Comparison of ENCODE assay signal across 22 cellular contexts in the genomic region with DNA sequence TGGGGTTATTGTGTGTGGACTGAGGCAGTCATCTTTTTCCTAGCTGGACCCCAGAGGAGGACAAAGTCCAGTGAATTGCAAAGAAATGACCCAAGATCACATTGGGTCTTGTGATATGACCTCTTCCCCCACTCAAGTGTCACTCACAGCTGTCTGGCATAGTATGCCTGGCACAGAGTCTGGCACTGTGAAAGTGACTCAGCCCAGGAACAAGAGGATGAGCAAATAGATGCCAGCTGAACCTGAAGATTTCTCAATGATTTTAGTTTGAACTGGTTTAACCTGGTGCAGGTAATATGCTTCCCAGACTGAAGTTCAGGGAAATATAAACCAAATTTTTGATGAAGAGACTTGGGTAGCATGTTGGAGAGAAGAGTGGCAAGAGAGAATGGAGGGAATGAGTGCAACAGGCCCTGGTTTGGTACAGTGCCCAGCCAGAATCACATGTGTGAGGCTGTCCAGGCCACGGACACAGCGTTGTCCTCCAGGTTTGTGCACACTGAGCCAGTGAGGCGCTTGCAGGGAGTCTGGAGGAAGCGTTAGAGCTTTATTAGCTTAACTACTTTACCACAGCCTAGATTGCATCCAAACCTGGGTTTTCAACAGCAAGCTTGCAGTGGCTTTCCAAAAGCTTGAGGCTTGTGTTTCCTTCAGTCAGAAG.
DNase-seq lines count a peak whose midpoint lies in the region; ATAC-seq and TF ChIP-seq lines count a peak whose summit lies in the region.
"Had no signal": no experiment of that assay in that cellular context is flagged by ENCODE, and none has a peak within 500 bp of the region (broad histone marks: within the 10 kb centered on the region; RNA-seq: fewer than 3 reads in every experiment).

No MANE protein-coding gene starts in this region.

- H3K27me3 ChIP-seq in heart left ventricle (no peaks in the 10 kb centered on the region), left ventricle myocardium inferior (ENCODE audit: low read depth) (no peaks in the 10 kb centered on the region), PC-9 (ENCODE audit: insufficient read depth, low read depth) (no peaks in the 10 kb centered on the region), heart right ventricle (no peaks in the 10 kb centered on the region), gastrocnemius medialis (no peaks in the 10 kb centered on the region), MG63 (no peaks in the 10 kb centered on the region)

- H3K4me1 ChIP-seq in heart left ventricle = peaks cover 0 to 15% (median 4%) of the 10 kb centered on the region in 12 donors
- H3K4me1 ChIP-seq in left ventricle myocardium inferior = peaks cover 19% of the 10 kb centered on the region
- peaks cover 18% of the 10 kb centered on the region; the same call in 1 of the 2 replicates for H3K4me1 ChIP-seq in PC-9 (replicated peaks; ENCODE audit: insufficient read depth)
- peaks cover 0 to 21% (median 6%) of the 10 kb centered on the region in 9 donors for H3K4me1 ChIP-seq in heart right ventricle
- H3K4me1 ChIP-seq in gastrocnemius medialis = peaks cover 8 to 12% of the 10 kb centered on the region in 2 donors

- BruUV-seq in PC-9 (replicated peaks; lab: Mats Ljungman, UMichigan) = no TSS peak

- POLR2A ChIA-PET in PC-9 (lab: Charles Lee; ENCODE audit: unreplicated experiment) = no interaction called here

- DNase-seq in heart left ventricle (peak in 3 of 5 donors; percentile 16 to 57 (median 42)), left ventricle myocardium inferior (no peak), PC-9 (peak in 1 of 2 experiments; percentile 63), heart right ventricle (peak; percentile 14 to 27), gastrocnemius medialis (peak; percentile 43 to 77), ecto neural progenitor cell (ENCODE audit: low spot score) (no peak), DMS153 (lab: John Stamatoyannopoulos, UW) (no peak), MG63 (no peak)
- DNase-seq: ACHN; Calu3; CD4-positive, CD25-positive, alpha-beta regulatory T cell; DND-41; GDM1; GOT3; KG1; NCI-H1092 treated with DMSO at 0.1 percent for 48 hours; NCI-H1694 treated with DMSO at 0.1 percent for 48 hours; NCI-H2227 treated with DMSO at 0.1 percent for 48 hours; NCI-H526; SHP77 had no signal

- no peak overlapping the region for H2AFZ ChIP-seq in PC-9

- H3F3A ChIP-seq in PC-9 (ENCODE audit: insufficient read depth, low read depth) = no peaks in the 10 kb centered on the region

- no peak overlapping the region for H3K27ac ChIP-seq in heart left ventricle
- no peak overlapping the region for H3K27ac ChIP-seq in left ventricle myocardium inferior (replicated peaks)
- no peak overlapping the region for H3K27ac ChIP-seq in PC-9
- no peak overlapping the region for H3K27ac ChIP-seq in heart right ventricle
- H3K27ac ChIP-seq in gastrocnemius medialis = peak overlapping the region; percentile 39 to 73 (median 54)
- H3K27ac ChIP-seq: HL-60 had no signal

- TF ChIP-seq CTCF in heart left ventricle (IDR thresholded peaks at IDR 0.05) = no peak
- TF ChIP-seq CTCF in left ventricle myocardium inferior (IDR thresholded peaks at IDR 0.05; ENCODE audit: borderline replicate concordance) = no peak
- no peak for TF ChIP-seq CTCF in PC-9 (conservative IDR thresholded peaks at IDR 0.05)
- TF ChIP-seq CTCF in heart right ventricle (IDR thresholded peaks at IDR 0.05) = no peak
- TF ChIP-seq CTCF in gastrocnemius medialis (IDR thresholded peaks at IDR 0.05 in 4 of 5, conservative IDR thresholded peaks at IDR 0.05 in 1 of 5) = no peak

- WGBS in heart left ventricle, 4 donors = 42 to 60% (median 57%) methylated on average over 4 of the region's 4 CpGs
- WGBS in heart right ventricle, 2 donors = 55 to 56% methylated on average over 4 of the region's 4 CpGs

- no peaks in the 10 kb centered on the region for H3K36me3 ChIP-seq in heart left ventricle
- H3K36me3 ChIP-seq in left ventricle myocardium inferior = no peaks in the 10 kb centered on the region
- no peaks in the 10 kb centered on the region for H3K36me3 ChIP-seq in PC-9 (ENCODE audit: low read depth)
- no peaks in the 10 kb centered on the region for H3K36me3 ChIP-seq in heart right ventricle
- H3K36me3 ChIP-seq in gastrocnemius medialis = no peaks in the 10 kb centered on the region
- no peaks in the 10 kb centered on the region for H3K36me3 ChIP-seq in MG63

- intact Hi-C loops in heart left ventricle (cut with DNase I) (no loop called here), left ventricle myocardium inferior (cut with micrococcal nuclease) (no loop called here), PC-9 (cut with micrococcal nuclease; ENCODE audit: unreplicated experiment) (no loop called here), heart right ventricle (cut with DNase I) (no loop called here), gastrocnemius medialis (cut with DNase I; ENCODE audit: low total_unique reads) (loop anchor here (5.0 kb wide), 1 partner anchor 331 kb away; a partner anchor contains a TSS)

- H3K4me2 ChIP-seq in PC-9 = 0 out of 2 replicates have a peak overlapping the region, but pooled peaks have one; percentile 11

- ATAC-seq in heart left ventricle (peak; percentile 72 to 89 (median 83)), heart right ventricle (peak in 6 of 8 donors; percentile 62 to 79 (median 74)), gastrocnemius medialis (peak; percentile 95 to 98)
- ATAC-seq: SK-N-SH treated with all-trans-retinoic acid at 6 μM for 48 hours had no signal

- in situ Hi-C loops in gastrocnemius medialis (cut with MboI; ENCODE audit: low sequenced_read_pairs in 4 of 4) = loop anchor here in 2 of 4 donors (25.0 kb wide), 1 partner anchor 331 kb away; a partner anchor contains a TSS

- H4K20me1 ChIP-seq in PC-9 (ENCODE audit: insufficient read depth) = no peaks in the 10 kb centered on the region

- H3K79me2 ChIP-seq in PC-9 (ENCODE audit: low read depth) = no peaks in the 10 kb centered on the region

- CTCF ChIA-PET in PC-9 (lab: Charles Lee) = no interaction called here

- no peak for TF ChIP-seq POLR2A in heart left ventricle (IDR thresholded peaks at IDR 0.05)
- TF ChIP-seq POLR2A in gastrocnemius medialis (IDR thresholded peaks at IDR 0.05) = no peak

- H3K9me2 ChIP-seq in PC-9 (ENCODE audit: insufficient read depth) = no peaks in the 10 kb centered on the region

- H3K4me3 ChIP-seq in heart left ventricle (no peak overlapping the region), left ventricle myocardium inferior (no peak overlapping the region), PC-9 (no peak overlapping the region), heart right ventricle (no peak overlapping the region), gastrocnemius medialis (no peak overlapping the region), MG63 (no peak overlapping the region)

- H3K9me3 ChIP-seq in heart left ventricle = peaks cover 0 to 9% (median 0%) of the 10 kb centered on the region in 12 donors
- no peaks in the 10 kb centered on the region for H3K9me3 ChIP-seq in left ventricle myocardium inferior (replicated peaks)
- 0 out of 2 replicates have a peak, but pooled peaks cover 5% of the 10 kb centered on the region for H3K9me3 ChIP-seq in PC-9 (ENCODE audit: insufficient read depth, low read depth)
- H3K9me3 ChIP-seq in heart right ventricle = no peaks in the 10 kb centered on the region
- H3K9me3 ChIP-seq in gastrocnemius medialis = no peaks in the 10 kb centered on the region
- H3K9me3 ChIP-seq in MG63 = no peaks in the 10 kb centered on the region

Comparison
In these comparisons a context has a peak if more than half of its experiments do, and no peak if none do; other contexts are left out.
1. DNase-seq: peak in heart left ventricle (3 of 5), heart right ventricle (2 of 2) and gastrocnemius medialis (2 of 2); none in left ventricle myocardium inferior (single experiment), ecto neural progenitor cell (single experiment), DMS153 (single experiment) and MG63 (single experiment).
2. H3K27ac ChIP-seq: peak in gastrocnemius medialis (4 of 4); none in heart left ventricle (0 of 12), left ventricle myocardium inferior (single experiment), PC-9 (single experiment) and heart right ventricle (0 of 10).
3. Peak in every context shown above with its lines, with median percentiles within 50 percentile points of each other: ATAC-seq.